In the genomic region with DNA sequence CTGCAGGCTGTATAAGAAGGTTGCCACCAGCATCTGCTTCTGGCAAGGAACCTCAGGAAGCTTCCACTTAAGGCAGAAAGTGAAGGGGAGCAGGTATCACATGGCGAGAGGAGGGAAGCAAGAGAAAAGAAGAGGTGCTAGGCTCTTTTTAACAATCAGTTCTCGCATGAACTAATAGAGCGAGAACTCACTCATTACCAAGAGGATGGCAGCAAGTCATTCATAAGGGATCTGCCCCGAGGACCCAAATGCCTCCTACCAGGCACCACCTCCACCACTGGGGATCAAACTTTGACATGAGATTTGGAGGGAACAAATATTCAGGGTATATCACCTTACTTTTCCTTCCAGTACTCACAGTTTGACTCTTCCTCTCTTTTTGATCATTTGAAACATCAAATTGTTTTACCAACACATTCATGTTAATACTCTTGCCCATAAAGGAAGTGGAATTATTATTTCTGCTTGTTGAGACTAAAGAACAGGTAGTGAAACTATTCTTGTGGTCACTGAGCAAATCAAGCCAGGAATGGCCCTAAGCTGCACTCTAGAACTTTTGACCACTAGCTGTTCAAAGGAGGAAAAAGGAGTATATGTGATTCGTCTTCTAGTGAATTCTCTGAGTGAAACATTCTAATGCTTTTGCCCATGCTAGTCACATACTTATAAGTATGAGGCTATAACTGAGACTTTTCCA, we compare ENCODE assay signal across 1 cellular context.
A peak's percentile ranks its signal among the peaks of the same experiment; 100 is the strongest.
TF ChIP-seq lines count a peak whose summit lies in the region.

No MANE protein-coding gene starts in this region.

TF ChIP-seq in GM12878, 131 proteins besides CTCF, POLR2A, EP300 and RAD21 (continued from another document):
- TF ChIP-seq, protein P1, sequence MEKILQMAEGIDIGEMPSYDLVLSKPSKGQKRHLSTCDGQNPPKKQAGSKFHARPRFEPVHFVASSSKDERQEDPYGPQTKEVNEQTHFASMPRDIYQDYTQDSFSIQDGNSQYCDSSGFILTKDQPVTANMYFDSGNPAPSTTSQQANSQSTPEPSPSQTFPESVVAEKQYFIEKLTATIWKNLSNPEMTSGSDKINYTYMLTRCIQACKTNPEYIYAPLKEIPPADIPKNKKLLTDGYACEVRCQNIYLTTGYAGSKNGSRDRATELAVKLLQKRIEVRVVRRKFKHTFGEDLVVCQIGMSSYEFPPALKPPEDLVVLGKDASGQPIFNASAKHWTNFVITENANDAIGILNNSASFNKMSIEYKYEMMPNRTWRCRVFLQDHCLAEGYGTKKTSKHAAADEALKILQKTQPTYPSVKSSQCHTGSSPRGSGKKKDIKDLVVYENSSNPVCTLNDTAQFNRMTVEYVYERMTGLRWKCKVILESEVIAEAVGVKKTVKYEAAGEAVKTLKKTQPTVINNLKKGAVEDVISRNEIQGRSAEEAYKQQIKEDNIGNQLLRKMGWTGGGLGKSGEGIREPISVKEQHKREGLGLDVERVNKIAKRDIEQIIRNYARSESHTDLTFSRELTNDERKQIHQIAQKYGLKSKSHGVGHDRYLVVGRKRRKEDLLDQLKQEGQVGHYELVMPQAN (conservative IDR thresholded peaks at IDR 0.05) = no peak
- TF ChIP-seq HDAC6 (IDR thresholded peaks at IDR 0.05; ENCODE audit: unreplicated experiment) (no peak), SPI1 (IDR thresholded peaks at IDR 0.05; ENCODE audit: borderline replicate concordance, insufficient read depth, low read depth, low read length) (peak; percentile 88), HDGF (IDR thresholded peaks at IDR 0.05) (no peak), SMAD1 (IDR thresholded peaks at IDR 0.05; ENCODE audit: low read depth, partially characterized antibody) (no peak), NFYA (IDR thresholded peaks at IDR 0.05; ENCODE audit: borderline replicate concordance, low read depth, low read length) (no peak), CBX5 (IDR thresholded peaks at IDR 0.05; ENCODE audit: low read depth) (no peak)
- TF ChIP-seq, protein P2, sequence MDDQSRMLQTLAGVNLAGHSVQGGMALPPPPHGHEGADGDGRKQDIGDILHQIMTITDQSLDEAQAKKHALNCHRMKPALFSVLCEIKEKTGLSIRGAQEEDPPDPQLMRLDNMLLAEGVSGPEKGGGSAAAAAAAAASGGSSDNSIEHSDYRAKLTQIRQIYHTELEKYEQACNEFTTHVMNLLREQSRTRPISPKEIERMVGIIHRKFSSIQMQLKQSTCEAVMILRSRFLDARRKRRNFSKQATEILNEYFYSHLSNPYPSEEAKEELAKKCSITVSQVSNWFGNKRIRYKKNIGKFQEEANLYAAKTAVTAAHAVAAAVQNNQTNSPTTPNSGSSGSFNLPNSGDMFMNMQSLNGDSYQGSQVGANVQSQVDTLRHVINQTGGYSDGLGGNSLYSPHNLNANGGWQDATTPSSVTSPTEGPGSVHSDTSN (IDR thresholded peaks at IDR 0.05; ENCODE audit: insufficient replicate concordance, low read depth, low read length) = no peak
